ENCODE assay signal across 8 cellular contexts in genomic region chr14:52960627-52961026, GRCh38. TPM values are rescaled to one million over a fixed set of nuclear protein-coding genes. Genes with fewer than 3 reads are reported as not detected.
DNase-seq lines count a peak whose midpoint lies in the region; ATAC-seq, FAIRE-seq and TF ChIP-seq lines count a peak whose summit lies in the region.

No MANE protein-coding gene starts in this region.

- H3K9me2 ChIP-seq in SK-N-SH (no peaks in the 10 kb centered on the region), SU-DHL-6 (replicated peaks; ENCODE audit: insufficient read depth, low read length) (no peaks in the 10 kb centered on the region)

- ATAC-seq in SK-N-SH treated with all-trans-retinoic acid at 6 μM for 48 hours (peak; percentile 37; the same call in 2 of the 3 replicates), HG03108 (IDR thresholded peaks at IDR 0.05; ENCODE audit: unreplicated experiment) (no peak)

- no peak for DNase-seq in SK-N-SH
- DNase-seq in kidney, result no peak
- no peak for DNase-seq in midbrain (lab: John Stamatoyannopoulos, UW)
- DNase-seq in NCI-H2196 (lab: John Stamatoyannopoulos, UW; ENCODE audit: unreplicated experiment), result no peak

- CTCF ChIA-PET in SK-N-SH (lab: Yijun Ruan, JAX), result interaction anchor here (0.6 to 5.5 kb wide), 33 partner anchors 8 to 660 kb away, joined by 3 to 69 read pairs (median 4); partner anchors contain the start of gene FERMT2

- no peak overlapping the region for H3K4me2 ChIP-seq in SK-N-SH
- H3K4me2 ChIP-seq in SU-DHL-6 (ENCODE audit: low read depth, low read length, poor library complexity, severe bottlenecking), result no peak overlapping the region

- H2AFZ ChIP-seq in SK-N-SH (ENCODE audit: low read depth), result no peak overlapping the region
- H2AFZ ChIP-seq in SU-DHL-6 (ENCODE audit: low read depth, low read length, severe bottlenecking), result peak overlapping the region; percentile 54

- H3K79me2 ChIP-seq in SK-N-SH (ENCODE audit: insufficient read depth) (no peaks in the 10 kb centered on the region), SU-DHL-6 (ENCODE audit: insufficient read depth, low read length) (no peaks in the 10 kb centered on the region)

- no peak for TF ChIP-seq EP300 in SK-N-SH (IDR thresholded peaks at IDR 0.05; ENCODE audit: borderline replicate concordance in 1 of 2, low read depth in 1 of 2, low read length in 1 of 2)

- H3K9ac ChIP-seq in SK-N-SH, result no peak overlapping the region
- no peak overlapping the region for H3K9ac ChIP-seq in SU-DHL-6 (ENCODE audit: low read length)
- no peak overlapping the region for H3K9ac ChIP-seq in kidney (ENCODE audit: low read length in 2 of 2)
- no peak overlapping the region for H3K9ac ChIP-seq in subcutaneous abdominal adipose tissue (ENCODE audit: low read length in 5 of 5)

- FAIRE-seq in kidney (lab: Jason Lieb, UNC), result no peak

- H3K36me3 ChIP-seq in SK-N-SH (replicated peaks in 1 of 2; ENCODE audit: control insufficient read depth in 1 of 2, insufficient read depth in 2 of 2, low read length in 1 of 2), result no peaks in the 10 kb centered on the region
- no peaks in the 10 kb centered on the region for H3K36me3 ChIP-seq in SU-DHL-6 (ENCODE audit: low read length)
- no peaks in the 10 kb centered on the region for H3K36me3 ChIP-seq in kidney (ENCODE audit: control insufficient read depth in 1 of 2, insufficient read depth in 2 of 2, low read length in 2 of 2)
- H3K36me3 ChIP-seq in subcutaneous abdominal adipose tissue (ENCODE audit: control insufficient read depth in 5 of 5, insufficient read depth in 5 of 5, low read length in 5 of 5), result no peaks in the 10 kb centered on the region

- TF ChIP-seq RAD21 in SK-N-SH (IDR thresholded peaks at IDR 0.05; ENCODE audit: low read length), result no peak

- H3K27ac ChIP-seq in SK-N-SH (ENCODE audit: low read depth in 2 of 2, low read length in 1 of 2) (no peak overlapping the region), SU-DHL-6 (ENCODE audit: low read depth, low read length) (no peak overlapping the region), kidney (ENCODE audit: low read depth in 2 of 2, low read length in 2 of 2) (peak overlapping the region; percentile 44 to 59), subcutaneous abdominal adipose tissue (ENCODE audit: low read depth, low read length) (peak overlapping the region; percentile 66)

- H3K4me1 ChIP-seq in SK-N-SH (ENCODE audit: control insufficient read depth in 1 of 2, insufficient read depth in 2 of 2, low read depth in 1 of 2, low read length in 1 of 2) (peaks cover 0 to 3% of the 10 kb centered on the region in 2 experiments; a peak in 1 of 4 replicates), kidney (ENCODE audit: control insufficient read depth in 1 of 2, insufficient read depth in 1 of 2, low read depth in 1 of 2, low read length in 2 of 2) (peaks cover 2 to 4% of the 10 kb centered on the region in 2 donors), subcutaneous abdominal adipose tissue (ENCODE audit: control insufficient read depth in 5 of 5, insufficient read depth in 5 of 5, low read length in 5 of 5) (peaks cover 0 to 15% (median 9%) of the 10 kb centered on the region in 5 donors)

- H3K9me3 ChIP-seq in SK-N-SH (no peaks in the 10 kb centered on the region), SU-DHL-6 (ENCODE audit: insufficient read depth, low read length) (no peaks in the 10 kb centered on the region), kidney (ENCODE audit: control insufficient read depth in 1 of 2, low read length in 2 of 2) (no peaks in the 10 kb centered on the region), subcutaneous abdominal adipose tissue (ENCODE audit: control insufficient read depth in 5 of 5, low read length in 5 of 5) (no peaks in the 10 kb centered on the region)

- no peaks in the 10 kb centered on the region for H3F3A ChIP-seq in SK-N-SH (replicated peaks; ENCODE audit: insufficient read depth)
- no peaks in the 10 kb centered on the region for H3F3A ChIP-seq in SU-DHL-6 (ENCODE audit: insufficient read depth)

- H3K27me3 ChIP-seq in SK-N-SH (ENCODE audit: insufficient read depth) (no peaks in the 10 kb centered on the region), SU-DHL-6 (ENCODE audit: low read length) (no peaks in the 10 kb centered on the region), subcutaneous abdominal adipose tissue (ENCODE audit: control insufficient read depth in 5 of 5, insufficient read depth in 4 of 5, low read length in 5 of 5) (no peaks in the 10 kb centered on the region)

- no peaks in the 10 kb centered on the region for H4K20me1 ChIP-seq in SK-N-SH (ENCODE audit: insufficient read depth)
- H4K20me1 ChIP-seq in SU-DHL-6 (ENCODE audit: low read depth, low read length), result no peaks in the 10 kb centered on the region

- no peak for TF ChIP-seq CTCF in SK-N-SH (IDR thresholded peaks at IDR 0.05)
- TF ChIP-seq CTCF in SU-DHL-6 (IDR thresholded peaks at IDR 0.05; ENCODE audit: insufficient read depth, low read length, poor library complexity, severe bottlenecking), result no peak
- peak; percentile 10 for TF ChIP-seq CTCF in kidney (IDR thresholded peaks at IDR 0.05; ENCODE audit: borderline replicate concordance, extremely low read depth, insufficient read depth)

- WGBS in SK-N-SH (ENCODE audit: low lambda C conversion rate), result 77% methylated on average over 3 of the region's 3 CpGs

- no peak overlapping the region for H3K4me3 ChIP-seq in SK-N-SH (ENCODE audit: low read depth in 2 of 2, low read length in 1 of 2)
- no peak overlapping the region for H3K4me3 ChIP-seq in SU-DHL-6 (ENCODE audit: insufficient read depth, low read length, poor library complexity, severe bottlenecking)
- H3K4me3 ChIP-seq in kidney (ENCODE audit: low read length in 2 of 2), result no peak overlapping the region
- H3K4me3 ChIP-seq in subcutaneous abdominal adipose tissue (ENCODE audit: low read depth in 1 of 5, low read length in 5 of 5), result no peak overlapping the region

- POLR2A ChIA-PET in SK-N-SH (lab: Yijun Ruan, JAX), result interaction anchor here (0.6 kb wide), 1 partner anchor 319 kb away, joined by 4 read pairs; no protein-coding TSS in a partner anchor

- intact Hi-C loops in kidney (cut with DNase I), result loop anchor here (10.0 kb wide), 1 partner anchor 146 kb away; no protein-coding TSS in a partner anchor

TF ChIP-seq in SK-N-SH treated with all-trans-retinoic acid at 6 μM for 48 hours, 23 proteins besides CTCF, POLR2A, EP300 and RAD21:
- TF ChIP-seq ARNTL (CRISPR knock-in tag; IDR thresholded peaks at IDR 0.05; ENCODE audit: borderline replicate concordance, low read depth) (no peak), TOX (CRISPR knock-in tag; IDR thresholded peaks at IDR 0.05; ENCODE audit: borderline replicate concordance) (no peak), ZC3H10 (CRISPR knock-in tag; IDR thresholded peaks at IDR 0.05) (no peak), GLIS3 (CRISPR knock-in tag; IDR thresholded peaks at IDR 0.05) (no peak)
TF ChIP-seq in SK-N-SH treated with all-trans-retinoic acid at 6 μM for 48 hours: peak in this region for 0.

TF ChIP-seq in SK-N-SH, 30 proteins besides CTCF, POLR2A, EP300 and RAD21:
- no peak for TF ChIP-seq GATA2 (CRISPR knock-in tag; IDR thresholded peaks at IDR 0.05)
- no peak for TF ChIP-seq YY1 (IDR thresholded peaks at IDR 0.05; ENCODE audit: low read depth)
- TF ChIP-seq POLR2AphosphoS5 (IDR thresholded peaks at IDR 0.05; ENCODE audit: low read depth, low read length), result no peak

RNA-seq across cellular contexts. Expression of gene FERMT2, which starts 9.8 kb away (rescaled TPM):
- polyA plus RNA-seq in SK-N-SH (2012; rRNA removed), result 40.1 and 54.5 TPM in 2 replicates
- polyA plus RNA-seq in SK-N-SH (2012; cell fraction: cytosol; rRNA removed), result 55.0 and 64.1 TPM in 2 replicates
- 45.4 and 71.7 TPM in 2 replicates for polyA plus RNA-seq in SK-N-SH (2012; cell fraction: nucleus; rRNA removed)
- total RNA-seq in kidney, result 78.2 TPM
- 46.2 TPM for polyA plus RNA-seq in kidney (ENCODE audit: insufficient read depth, low read depth, low replicate concordance)

Comparison
In these comparisons a context has a peak if more than half of its experiments do, and no peak if none do; other contexts are left out.
1. H3K27ac ChIP-seq: peak in kidney (2 of 2) and subcutaneous abdominal adipose tissue (single experiment); none in SK-N-SH (0 of 2) and SU-DHL-6 (single experiment).